ENCODE assay signal across 10 cellular contexts in genomic region chr12:26340649-26341048, GRCh38.
A peak's percentile ranks its signal among the peaks of the same experiment; 100 is the strongest.
DNase-seq lines count a peak whose midpoint lies in the region; ATAC-seq lines count a peak whose summit lies in the region.
"Had no signal": no experiment of that assay in that cellular context is flagged by ENCODE, and none has a peak within 500 bp of the region (broad histone marks: within the 10 kb centered on the region; RNA-seq: fewer than 3 reads in every experiment).

No MANE protein-coding gene starts in this region.

- peaks cover 3% of the 10 kb centered on the region for H3K36me3 Mint-ChIP-seq in central memory CD8-positive, alpha-beta T cell (ENCODE audit: insufficient read depth)
- H3K36me3 Mint-ChIP-seq: IgD-negative memory B cell had no signal

- DNase-seq in Right ventricle myocardium superior: no peak
- DNase-seq in cardiac septum (ENCODE audit: low spot score): no peak
- DNase-seq in central memory CD8-positive, alpha-beta T cell (ENCODE audit: low spot score in 2 of 2): no peak
- no peak for DNase-seq in HCEC 1CT
- no peak for DNase-seq in stimulated activated naive CD4-positive, alpha-beta T cell treated with Interleukin-2 at 50 U/mL for 16 hours (lab: John Stamatoyannopoulos, UW)
- no peak for DNase-seq in SHP77 (lab: John Stamatoyannopoulos, UW)
- DNase-seq in COLO668 (lab: John Stamatoyannopoulos, UW; ENCODE audit: unreplicated experiment): no peak
- DNase-seq: stimulated activated CD4-positive, alpha-beta T cell treated with anti-CD3 and anti-CD28 coated beads, Interleukin-12 subunit alpha, Interleukin-12 subunit beta, amount 100 ng/mL, for 4 hours had no signal

- no peak overlapping the region for H3K27ac Mint-ChIP-seq in central memory CD8-positive, alpha-beta T cell (ENCODE audit: low read depth)

- no peaks in the 10 kb centered on the region for H3K4me1 Mint-ChIP-seq in central memory CD8-positive, alpha-beta T cell

- intact Hi-C loops in Right ventricle myocardium superior (cut with DNase I) (no loop called here), cardiac septum (cut with DNase I) (no loop called here)

- no peak overlapping the region for H3K4me3 Mint-ChIP-seq in central memory CD8-positive, alpha-beta T cell

- no peaks in the 10 kb centered on the region for H3K9me3 Mint-ChIP-seq in central memory CD8-positive, alpha-beta T cell
- H3K9me3 Mint-ChIP-seq: IgD-negative memory B cell had no signal

- no peaks in the 10 kb centered on the region for H3K27me3 Mint-ChIP-seq in central memory CD8-positive, alpha-beta T cell
- H3K27me3 Mint-ChIP-seq: IgD-negative memory B cell had no signal

- ATAC-seq in Right ventricle myocardium superior (ENCODE audit: poor library complexity) (peak; percentile 60), HG03442 (IDR thresholded peaks at IDR 0.05; ENCODE audit: unreplicated experiment) (peak; percentile 78)
- peak; percentile 36 for ATAC-seq in central memory CD8-positive, alpha-beta T cell (replicated peaks; ENCODE audit: extremely low read depth, poor library complexity, severe bottlenecking)
